20 cellular contexts compared by ENCODE assay signal in the genomic region with DNA sequence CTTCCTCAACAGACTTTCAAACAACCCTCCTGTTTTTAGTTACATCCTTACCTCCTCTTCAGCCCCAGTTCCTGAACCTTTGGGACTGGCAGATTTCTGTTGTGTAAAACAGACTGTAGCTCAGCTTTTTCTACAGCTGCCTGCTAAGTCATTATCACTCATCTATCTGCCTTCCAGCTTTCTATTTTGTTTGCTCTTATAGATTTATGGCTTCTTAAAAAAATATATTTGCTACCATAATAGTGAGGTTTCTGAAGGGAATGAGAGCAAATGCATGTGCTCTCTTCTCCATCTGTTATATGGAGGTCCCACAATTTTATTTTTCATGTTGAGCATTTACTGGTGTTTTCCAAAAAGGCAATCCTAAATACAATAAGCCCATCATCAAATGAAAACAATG.
"Had no signal": no experiment of that assay in that cellular context is flagged by ENCODE, and none has a peak within 500 bp of the region (broad histone marks: within the 10 kb centered on the region; RNA-seq: fewer than 3 reads in every experiment).

No MANE protein-coding gene starts in this region.

- ATAC-seq: esophagus mucosa; gastrocnemius medialis; left lobe of liver; mucosa of descending colon; natural killer cell treated with Interleukin-12 subunit alpha and Interleukin-12 subunit beta and Interleukin-15 and Interleukin-18, amount 100 ng/mL, for 72 hours; stimulated activated effector memory CD8-positive, alpha-beta T cell treated with anti-CD3 and anti-CD28 coated beads, Interleukin-12 subunit alpha, Interleukin-12 subunit beta, amount 100 ng/mL, for 72 hours had no signal

- DNase-seq: dorsolateral prefrontal cortex; effector CD4-positive, alpha-beta T cell; endodermal cell; foreskin fibroblast; gastrocnemius medialis; head of caudate nucleus; kidney; mucosa of descending colon; naive B cell; sigmoid colon; stimulated activated CD4-positive, alpha-beta T cell treated with anti-CD3 and anti-CD28 coated beads, Interleukin-2, amount 100 ng/mL, for 24 hours; stimulated activated CD4-positive, alpha-beta T cell treated with anti-CD3 and anti-CD28 coated beads, Interleukin-4, amount 100 ng/mL, for 24 hours; stimulated activated naive CD4-positive, alpha-beta T cell treated with Interleukin-2 at 50 U/mL for 16 hours; stomach; thyroid gland; trophoblast cell had no signal
